In the genomic region with DNA sequence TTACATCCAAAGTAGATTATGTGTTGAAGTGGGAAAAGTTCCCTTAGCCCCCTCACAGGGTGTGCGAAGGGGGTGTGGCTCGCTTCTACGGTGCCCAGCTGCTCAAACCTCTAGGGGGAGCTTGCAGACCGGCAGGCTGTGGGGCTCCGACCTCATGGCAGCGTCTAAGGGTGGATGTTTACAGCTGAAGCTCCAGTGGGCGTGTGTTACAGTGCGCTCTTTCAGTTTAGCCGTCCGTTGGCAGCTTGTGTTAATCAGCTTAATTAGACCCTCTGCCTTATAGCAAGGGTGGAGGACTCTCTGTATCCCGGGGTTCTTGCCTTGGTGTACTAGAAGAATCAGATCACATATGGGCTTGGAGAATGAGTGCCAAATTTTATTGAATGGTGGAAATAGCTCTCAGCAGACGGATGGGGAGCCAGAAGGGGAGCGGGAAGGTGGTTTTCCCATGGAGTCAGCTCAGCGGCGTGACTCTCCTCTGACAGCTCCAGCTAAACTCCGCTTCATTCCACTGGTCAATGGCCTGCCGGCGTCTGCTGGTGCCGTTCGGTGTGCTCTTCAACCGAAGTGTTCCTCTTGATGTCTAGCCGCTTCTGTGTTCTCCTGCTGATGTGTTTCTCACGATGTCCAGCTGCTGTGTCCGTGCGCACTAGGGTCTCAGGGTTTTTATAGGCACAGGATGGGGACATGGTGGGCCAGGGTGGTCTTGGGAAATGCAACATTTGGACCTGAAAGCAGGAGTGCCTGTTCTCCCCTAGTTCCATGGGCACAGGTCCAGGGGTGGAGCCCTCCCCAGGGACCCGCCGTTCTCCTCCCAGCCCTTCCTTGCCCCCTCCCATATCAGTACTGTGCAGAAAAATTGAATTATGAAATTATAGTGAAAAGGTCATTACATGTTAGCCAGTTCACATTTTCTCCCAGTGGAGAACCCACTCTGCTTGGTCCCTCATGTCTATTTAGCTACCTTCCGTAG, we compare ENCODE assay signal across 1 cellular context.
TF ChIP-seq lines count a peak whose summit lies in the region.

No MANE protein-coding gene starts in this region.

TF ChIP-seq in K562, 482 proteins besides CTCF, POLR2A, EP300 and RAD21 (continues in another document):
- TF ChIP-seq ARNT (IDR thresholded peaks at IDR 0.05) (no peak), JUN (IDR thresholded peaks at IDR 0.05; ENCODE audit: borderline replicate concordance, low read depth, low read length) (peak; percentile 73; the same call in 1 of the 2 replicates), JUN (CRISPR knock-in tag; IDR thresholded peaks at IDR 0.05; ENCODE audit: borderline replicate concordance) (no peak), TAL1 (IDR thresholded peaks at IDR 0.05) (no peak), ZBTB17 (CRISPR knock-in tag; IDR thresholded peaks at IDR 0.05) (no peak), NCOA6 (IDR thresholded peaks at IDR 0.05) (peak; percentile 56), CHD2 (IDR thresholded peaks at IDR 0.05; ENCODE audit: low read depth, low read length) (no peak), CREM (IDR thresholded peaks at IDR 0.05; ENCODE audit: low read depth) (peak; percentile 67), FOXJ2 (tag; IDR thresholded peaks at IDR 0.05) (peak; percentile 88), JUND (IDR thresholded peaks at IDR 0.05; ENCODE audit: borderline replicate concordance, low read depth, low read length) (peak; percentile 41; the same call in 1 of the 2 replicates), JUND (tag; IDR thresholded peaks at IDR 0.05; ENCODE audit: borderline replicate concordance, low read depth, low read length) (no peak; the same call in 2 of the 3 replicates), MIER1 (IDR thresholded peaks at IDR 0.05; ENCODE audit: low read depth) (no peak), ZFP36 (IDR thresholded peaks at IDR 0.05; ENCODE audit: low read depth, low read length, partially characterized antibody) (peak; percentile 34), SRSF3 (IDR thresholded peaks at IDR 0.05; ENCODE audit: insufficient read depth, low read length) (no peak), ZBTB7A (IDR thresholded peaks at IDR 0.05; ENCODE audit: borderline replicate concordance, control insufficient read depth, low read depth, low read length) (0 out of 2 replicates have a peak, but pooled peaks have one; percentile 28), RAD51 (IDR thresholded peaks at IDR 0.05; ENCODE audit: borderline replicate concordance, low read depth) (no peak), DMBX1 (CRISPR knock-in tag; IDR thresholded peaks at IDR 0.05; ENCODE audit: borderline replicate concordance) (no peak), NEUROD1 (IDR thresholded peaks at IDR 0.05; ENCODE audit: borderline replicate concordance, low read depth, low read length, partially characterized antibody) (peak; percentile 23), ZEB2 (IDR thresholded peaks at IDR 0.05) (no peak), ATF1 (CRISPR knock-in tag; IDR thresholded peaks at IDR 0.05) (no peak), ATF1 (tag; IDR thresholded peaks at IDR 0.05) (peak; percentile 61), FOXK1 (CRISPR knock-in tag; IDR thresholded peaks at IDR 0.05; ENCODE audit: borderline replicate concordance) (0 out of 2 replicates have a peak, but pooled peaks have one; percentile 19), CXXC5 (CRISPR knock-in tag; IDR thresholded peaks at IDR 0.05) (peak; percentile 52; the same call in 1 of the 2 replicates), L3MBTL2 (IDR thresholded peaks at IDR 0.05) (peak; percentile 87), POU5F1 (IDR thresholded peaks at IDR 0.05; ENCODE audit: borderline replicate concordance, low read depth, low read length, partially characterized antibody) (peak; percentile 42), SMARCC2 (IDR thresholded peaks at IDR 0.05; ENCODE audit: low read depth) (no peak), ZNF584 (CRISPR knock-in tag; IDR thresholded peaks at IDR 0.05; ENCODE audit: low read depth) (no peak), RCOR1 (IDR thresholded peaks at IDR 0.05; ENCODE audit: borderline replicate concordance in 1 of 2, low read depth in 2 of 2, low read length in 2 of 2) (peak in 1 of 2 experiments; percentile 71; a peak in 2 of 4 replicates), TCFL5 (CRISPR knock-in tag; conservative IDR thresholded peaks at IDR 0.05) (no peak), ZFP30 (CRISPR knock-in tag; IDR thresholded peaks at IDR 0.05; ENCODE audit: borderline replicate concordance) (no peak), ZNF133 (CRISPR knock-in tag; IDR thresholded peaks at IDR 0.05) (no peak), FOSL1 (tag; conservative IDR thresholded peaks at IDR 0.05) (0 out of 2 replicates have a peak, but pooled peaks have one; percentile 33), ZNF507 (tag; conservative IDR thresholded peaks at IDR 0.05) (no peak)
- TF ChIP-seq, protein P1, sequence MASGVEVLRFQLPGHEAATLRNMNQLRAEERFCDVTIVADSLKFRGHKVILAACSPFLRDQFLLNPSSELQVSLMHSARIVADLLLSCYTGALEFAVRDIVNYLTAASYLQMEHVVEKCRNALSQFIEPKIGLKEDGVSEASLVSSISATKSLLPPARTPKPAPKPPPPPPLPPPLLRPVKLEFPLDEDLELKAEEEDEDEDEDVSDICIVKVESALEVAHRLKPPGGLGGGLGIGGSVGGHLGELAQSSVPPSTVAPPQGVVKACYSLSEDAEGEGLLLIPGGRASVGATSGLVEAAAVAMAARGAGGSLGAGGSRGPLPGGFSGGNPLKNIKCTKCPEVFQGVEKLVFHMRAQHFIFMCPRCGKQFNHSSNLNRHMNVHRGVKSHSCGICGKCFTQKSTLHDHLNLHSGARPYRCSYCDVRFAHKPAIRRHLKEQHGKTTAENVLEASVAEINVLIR (CRISPR knock-in tag; IDR thresholded peaks at IDR 0.05) = no peak
- TF ChIP-seq, protein P2, sequence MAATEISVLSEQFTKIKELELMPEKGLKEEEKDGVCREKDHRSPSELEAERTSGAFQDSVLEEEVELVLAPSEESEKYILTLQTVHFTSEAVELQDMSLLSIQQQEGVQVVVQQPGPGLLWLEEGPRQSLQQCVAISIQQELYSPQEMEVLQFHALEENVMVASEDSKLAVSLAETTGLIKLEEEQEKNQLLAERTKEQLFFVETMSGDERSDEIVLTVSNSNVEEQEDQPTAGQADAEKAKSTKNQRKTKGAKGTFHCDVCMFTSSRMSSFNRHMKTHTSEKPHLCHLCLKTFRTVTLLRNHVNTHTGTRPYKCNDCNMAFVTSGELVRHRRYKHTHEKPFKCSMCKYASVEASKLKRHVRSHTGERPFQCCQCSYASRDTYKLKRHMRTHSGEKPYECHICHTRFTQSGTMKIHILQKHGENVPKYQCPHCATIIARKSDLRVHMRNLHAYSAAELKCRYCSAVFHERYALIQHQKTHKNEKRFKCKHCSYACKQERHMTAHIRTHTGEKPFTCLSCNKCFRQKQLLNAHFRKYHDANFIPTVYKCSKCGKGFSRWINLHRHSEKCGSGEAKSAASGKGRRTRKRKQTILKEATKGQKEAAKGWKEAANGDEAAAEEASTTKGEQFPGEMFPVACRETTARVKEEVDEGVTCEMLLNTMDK (IDR thresholded peaks at IDR 0.05; ENCODE audit: borderline replicate concordance, insufficient read depth, low read depth, low read length, poor library complexity, severe bottlenecking) = peak; percentile 84
- TF ChIP-seq, protein P3, sequence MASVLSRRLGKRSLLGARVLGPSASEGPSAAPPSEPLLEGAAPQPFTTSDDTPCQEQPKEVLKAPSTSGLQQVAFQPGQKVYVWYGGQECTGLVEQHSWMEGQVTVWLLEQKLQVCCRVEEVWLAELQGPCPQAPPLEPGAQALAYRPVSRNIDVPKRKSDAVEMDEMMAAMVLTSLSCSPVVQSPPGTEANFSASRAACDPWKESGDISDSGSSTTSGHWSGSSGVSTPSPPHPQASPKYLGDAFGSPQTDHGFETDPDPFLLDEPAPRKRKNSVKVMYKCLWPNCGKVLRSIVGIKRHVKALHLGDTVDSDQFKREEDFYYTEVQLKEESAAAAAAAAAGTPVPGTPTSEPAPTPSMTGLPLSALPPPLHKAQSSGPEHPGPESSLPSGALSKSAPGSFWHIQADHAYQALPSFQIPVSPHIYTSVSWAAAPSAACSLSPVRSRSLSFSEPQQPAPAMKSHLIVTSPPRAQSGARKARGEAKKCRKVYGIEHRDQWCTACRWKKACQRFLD (CRISPR knock-in tag; IDR thresholded peaks at IDR 0.05) = no peak
- TF ChIP-seq, protein P4, sequence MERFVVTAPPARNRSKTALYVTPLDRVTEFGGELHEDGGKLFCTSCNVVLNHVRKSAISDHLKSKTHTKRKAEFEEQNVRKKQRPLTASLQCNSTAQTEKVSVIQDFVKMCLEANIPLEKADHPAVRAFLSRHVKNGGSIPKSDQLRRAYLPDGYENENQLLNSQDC (CRISPR knock-in tag; IDR thresholded peaks at IDR 0.05) = no peak
- TF ChIP-seq, protein P5, sequence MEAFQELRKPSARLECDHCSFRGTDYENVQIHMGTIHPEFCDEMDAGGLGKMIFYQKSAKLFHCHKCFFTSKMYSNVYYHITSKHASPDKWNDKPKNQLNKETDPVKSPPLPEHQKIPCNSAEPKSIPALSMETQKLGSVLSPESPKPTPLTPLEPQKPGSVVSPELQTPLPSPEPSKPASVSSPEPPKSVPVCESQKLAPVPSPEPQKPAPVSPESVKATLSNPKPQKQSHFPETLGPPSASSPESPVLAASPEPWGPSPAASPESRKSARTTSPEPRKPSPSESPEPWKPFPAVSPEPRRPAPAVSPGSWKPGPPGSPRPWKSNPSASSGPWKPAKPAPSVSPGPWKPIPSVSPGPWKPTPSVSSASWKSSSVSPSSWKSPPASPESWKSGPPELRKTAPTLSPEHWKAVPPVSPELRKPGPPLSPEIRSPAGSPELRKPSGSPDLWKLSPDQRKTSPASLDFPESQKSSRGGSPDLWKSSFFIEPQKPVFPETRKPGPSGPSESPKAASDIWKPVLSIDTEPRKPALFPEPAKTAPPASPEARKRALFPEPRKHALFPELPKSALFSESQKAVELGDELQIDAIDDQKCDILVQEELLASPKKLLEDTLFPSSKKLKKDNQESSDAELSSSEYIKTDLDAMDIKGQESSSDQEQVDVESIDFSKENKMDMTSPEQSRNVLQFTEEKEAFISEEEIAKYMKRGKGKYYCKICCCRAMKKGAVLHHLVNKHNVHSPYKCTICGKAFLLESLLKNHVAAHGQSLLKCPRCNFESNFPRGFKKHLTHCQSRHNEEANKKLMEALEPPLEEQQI (IDR thresholded peaks at IDR 0.05) = 0 out of 2 replicates have a peak, but pooled peaks have one; percentile 47
- TF ChIP-seq, protein P6, sequence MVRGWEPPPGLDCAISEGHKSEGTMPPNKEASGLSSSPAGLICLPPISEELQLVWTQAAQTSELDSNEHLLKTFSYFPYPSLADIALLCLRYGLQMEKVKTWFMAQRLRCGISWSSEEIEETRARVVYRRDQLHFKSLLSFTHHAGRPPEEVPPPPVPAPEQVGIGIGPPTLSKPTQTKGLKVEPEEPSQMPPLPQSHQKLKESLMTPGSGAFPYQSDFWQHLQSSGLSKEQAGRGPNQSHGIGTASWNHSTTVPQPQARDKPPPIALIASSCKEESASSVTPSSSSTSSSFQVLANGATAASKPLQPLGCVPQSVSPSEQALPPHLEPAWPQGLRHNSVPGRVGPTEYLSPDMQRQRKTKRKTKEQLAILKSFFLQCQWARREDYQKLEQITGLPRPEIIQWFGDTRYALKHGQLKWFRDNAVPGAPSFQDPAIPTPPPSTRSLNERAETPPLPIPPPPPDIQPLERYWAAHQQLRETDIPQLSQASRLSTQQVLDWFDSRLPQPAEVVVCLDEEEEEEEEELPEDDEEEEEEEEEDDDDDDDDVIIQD (CRISPR knock-in tag; IDR thresholded peaks at IDR 0.05) = no peak
- TF ChIP-seq, protein P7, sequence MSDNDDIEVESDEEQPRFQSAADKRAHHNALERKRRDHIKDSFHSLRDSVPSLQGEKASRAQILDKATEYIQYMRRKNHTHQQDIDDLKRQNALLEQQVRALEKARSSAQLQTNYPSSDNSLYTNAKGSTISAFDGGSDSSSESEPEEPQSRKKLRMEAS (CRISPR knock-in tag; IDR thresholded peaks at IDR 0.05) = peak; percentile 89
- TF ChIP-seq, protein P8, sequence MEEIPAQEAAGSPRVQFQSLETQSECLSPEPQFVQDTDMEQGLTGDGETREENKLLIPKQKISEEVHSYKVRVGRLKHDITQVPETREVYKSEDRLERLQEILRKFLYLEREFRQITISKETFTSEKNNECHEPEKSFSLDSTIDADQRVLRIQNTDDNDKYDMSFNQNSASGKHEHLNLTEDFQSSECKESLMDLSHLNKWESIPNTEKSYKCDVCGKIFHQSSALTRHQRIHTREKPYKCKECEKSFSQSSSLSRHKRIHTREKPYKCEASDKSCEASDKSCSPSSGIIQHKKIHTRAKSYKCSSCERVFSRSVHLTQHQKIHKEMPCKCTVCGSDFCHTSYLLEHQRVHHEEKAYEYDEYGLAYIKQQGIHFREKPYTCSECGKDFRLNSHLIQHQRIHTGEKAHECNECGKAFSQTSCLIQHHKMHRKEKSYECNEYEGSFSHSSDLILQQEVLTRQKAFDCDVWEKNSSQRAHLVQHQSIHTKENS (CRISPR knock-in tag; IDR thresholded peaks at IDR 0.05) = no peak
- TF ChIP-seq, protein P9, sequence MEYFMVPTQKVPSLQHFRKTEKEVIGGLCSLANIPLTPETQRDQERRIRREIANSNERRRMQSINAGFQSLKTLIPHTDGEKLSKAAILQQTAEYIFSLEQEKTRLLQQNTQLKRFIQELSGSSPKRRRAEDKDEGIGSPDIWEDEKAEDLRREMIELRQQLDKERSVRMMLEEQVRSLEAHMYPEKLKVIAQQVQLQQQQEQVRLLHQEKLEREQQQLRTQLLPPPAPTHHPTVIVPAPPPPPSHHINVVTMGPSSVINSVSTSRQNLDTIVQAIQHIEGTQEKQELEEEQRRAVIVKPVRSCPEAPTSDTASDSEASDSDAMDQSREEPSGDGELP (CRISPR knock-in tag; IDR thresholded peaks at IDR 0.05; ENCODE audit: borderline replicate concordance) = peak; percentile 95
